Comparison of ENCODE assay signal across 9 cellular contexts in the genomic region with DNA sequence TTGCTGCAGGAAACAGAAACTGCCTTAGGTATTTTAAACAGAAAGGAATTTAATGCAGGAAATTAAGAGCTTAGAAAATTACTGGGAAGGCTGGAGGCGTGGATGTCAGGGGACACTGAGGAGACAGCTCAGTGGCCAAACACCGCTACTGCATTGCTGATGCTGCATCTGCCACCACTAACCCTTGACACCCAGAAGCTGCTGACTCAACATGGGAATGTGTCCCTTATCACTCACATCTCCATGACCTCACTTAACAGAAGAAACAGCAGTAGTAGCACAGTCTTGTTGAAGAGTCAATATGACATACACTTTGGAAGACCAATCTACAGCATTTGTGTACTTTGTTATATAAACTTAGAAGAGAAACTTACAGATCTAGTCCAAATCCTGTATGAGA.
DNase-seq lines count a peak whose midpoint lies in the region; ATAC-seq, FAIRE-seq and TF ChIP-seq lines count a peak whose summit lies in the region.
"Had no signal": no experiment of that assay in that cellular context is flagged by ENCODE, and none has a peak within 500 bp of the region (broad histone marks: within the 10 kb centered on the region; RNA-seq: fewer than 3 reads in every experiment).

No MANE protein-coding gene starts in this region.

- TF ChIP-seq RAD21 in HCT116 (IDR thresholded peaks at IDR 0.05; ENCODE audit: low read depth), result peak; percentile 22; the same call in 1 of the 2 replicates

- intact Hi-C loops in HCT116 (cut with micrococcal nuclease) (no loop called here), PC-3 (cut with micrococcal nuclease) (no loop called here), kidney (cut with DNase I) (no loop called here)

- H3K4me3 Mint-ChIP-seq in glutamatergic neuron (ENCODE audit: unreplicated experiment), result no peak overlapping the region
- H3K4me3 Mint-ChIP-seq in activated naive CD8-positive, alpha-beta T cell treated with anti-CD3 and anti-CD28 coated beads for 36 hours, result no peak overlapping the region

- BruUV-seq in HCT116 (replicated peaks; lab: Mats Ljungman, UMichigan), result no TSS peak
- BruUV-seq in PC-3 (replicated peaks; lab: Mats Ljungman, UMichigan), result no TSS peak

- H3K27ac ChIP-seq in HCT116 (ENCODE audit: low read depth, low read length) (no peak overlapping the region), PC-3 (ENCODE audit: low read length) (peak overlapping the region; percentile 31), kidney (ENCODE audit: low read depth in 2 of 2, low read length in 2 of 2) (no peak overlapping the region)

- no peaks in the 10 kb centered on the region for H3K79me2 ChIP-seq in HCT116 (ENCODE audit: insufficient read depth, low read length)
- no peaks in the 10 kb centered on the region for H3K79me2 ChIP-seq in PC-3 (ENCODE audit: low read length)

- no peaks in the 10 kb centered on the region for H3K27me3 ChIP-seq in HCT116 (ENCODE audit: insufficient read depth, low read length)
- H3K27me3 ChIP-seq in PC-3 (ENCODE audit: low read length), result no peaks in the 10 kb centered on the region

- TF ChIP-seq CTCF in GM13976 (IDR thresholded peaks at IDR 0.05; ENCODE audit: borderline replicate concordance, control extremely low read depth, extremely low read depth, insufficient read depth, missing control alignments), result no peak
- TF ChIP-seq CTCF in HCT116 (IDR thresholded peaks at IDR 0.05 in 2 of 3, conservative IDR thresholded peaks at IDR 0.05 in 1 of 3; ENCODE audit: borderline replicate concordance in 1 of 3, insufficient read depth in 1 of 3, low read depth in 2 of 3, low read length in 2 of 3), result peak in 2 of 3 experiments; percentile 64 to 74; a peak in 4 of 6 replicates
- TF ChIP-seq CTCF in PC-3 (conservative IDR thresholded peaks at IDR 0.05; ENCODE audit: low read depth, low read length), result peak; percentile 60
- peak; percentile 66 for TF ChIP-seq CTCF in glutamatergic neuron (IDR thresholded peaks at IDR 0.05; ENCODE audit: partially characterized antibody, unreplicated experiment)
- no peak for TF ChIP-seq CTCF in kidney (IDR thresholded peaks at IDR 0.05; ENCODE audit: borderline replicate concordance, extremely low read depth, insufficient read depth)

- FAIRE-seq in kidney (lab: Jason Lieb, UNC), result no peak

- H3F3A ChIP-seq in PC-3 (ENCODE audit: low read length, unreplicated experiment), result no peaks in the 10 kb centered on the region

- RAD21 ChIA-PET in HCT116 (lab: Charles Lee; ENCODE audit: low non-redundant PET in 1 of 2, low total read pairs in 2 of 2, uncharacterized antibody in 2 of 2, unreplicated experiment in 2 of 2), result interaction anchor here in 1 of 2 experiments (0.5 kb wide), 1 partner anchor 416 kb away, joined by 3 read pairs; no protein-coding TSS in a partner anchor

- POLR2A ChIA-PET in HCT116 (lab: Charles Lee), result no interaction called here
- POLR2A ChIA-PET in PC-3 (lab: Charles Lee; ENCODE audit: unreplicated experiment), result interaction anchor here (0.6 kb wide), 1 partner anchor 496 kb away, joined by 13 read pairs; no protein-coding TSS in a partner anchor

- H3K4me1 ChIP-seq in HCT116 (ENCODE audit: control insufficient read depth in 1 of 2, insufficient read depth in 2 of 2, low read length in 2 of 2) (peaks cover 0 to 7% of the 10 kb centered on the region in 2 experiments; a peak in 1 of 4 replicates), PC-3 (ENCODE audit: insufficient read depth, low read length) (peaks cover 5% of the 10 kb centered on the region), kidney (ENCODE audit: control insufficient read depth in 1 of 2, insufficient read depth in 1 of 2, low read depth in 1 of 2, low read length in 2 of 2) (no peaks in the 10 kb centered on the region)

- no peaks in the 10 kb centered on the region for H4K20me1 ChIP-seq in HCT116 (ENCODE audit: insufficient read depth)
- H4K20me1 ChIP-seq in PC-3 (ENCODE audit: low read length), result no peaks in the 10 kb centered on the region

- CTCF ChIA-PET in HCT116 (lab: Charles Lee) (interaction anchor here (0.8 kb wide), 1 partner anchor 8 kb away, joined by 3 read pairs; no protein-coding TSS in a partner anchor), PC-3 (lab: Charles Lee) (interaction anchor here (1.3 kb wide), 1 partner anchor 177 kb away, joined by 3 read pairs; no protein-coding TSS in a partner anchor)

- in situ Hi-C loops in GM13976 (cut with MboI; ENCODE audit: low sequenced_read_pairs, unreplicated experiment), result no loop called here

- H3K9me2 ChIP-seq in HCT116 (ENCODE audit: insufficient read depth) (no peaks in the 10 kb centered on the region), PC-3 (replicated peaks; ENCODE audit: low read length) (no peaks in the 10 kb centered on the region)

- peaks cover 13% of the 10 kb centered on the region for H3K36me3 Mint-ChIP-seq in glutamatergic neuron (ENCODE audit: unreplicated experiment)
- H3K36me3 Mint-ChIP-seq in activated naive CD8-positive, alpha-beta T cell treated with anti-CD3 and anti-CD28 coated beads for 36 hours, result no peaks in the 10 kb centered on the region

- H3K9me3 Mint-ChIP-seq in glutamatergic neuron (ENCODE audit: unreplicated experiment), result peaks cover 2% of the 10 kb centered on the region
- peaks cover 6% of the 10 kb centered on the region for H3K9me3 Mint-ChIP-seq in activated naive CD8-positive, alpha-beta T cell treated with anti-CD3 and anti-CD28 coated beads for 36 hours

- peak overlapping the region; percentile 18 for H3K27ac Mint-ChIP-seq in glutamatergic neuron (ENCODE audit: unreplicated experiment)
- H3K27ac Mint-ChIP-seq in activated naive CD8-positive, alpha-beta T cell treated with anti-CD3 and anti-CD28 coated beads for 36 hours, result no peak overlapping the region

- no peak for TF ChIP-seq POLR2A in HCT116 (IDR thresholded peaks at IDR 0.05; ENCODE audit: borderline replicate concordance, extremely low read depth, insufficient read depth, insufficient read length)

- H3K4me3 ChIP-seq in HCT116 (replicated peaks in 1 of 2; ENCODE audit: low read depth in 1 of 2, low read length in 2 of 2), result no peak overlapping the region
- no peak overlapping the region for H3K4me3 ChIP-seq in PC-3 (ENCODE audit: low read length)
- no peak overlapping the region for H3K4me3 ChIP-seq in kidney (ENCODE audit: low read length in 2 of 2)
- H3K4me3 ChIP-seq: lung had no signal

- no peaks in the 10 kb centered on the region for H3K9me3 ChIP-seq in HCT116 (ENCODE audit: control insufficient read depth in 1 of 2, insufficient read depth in 1 of 2, low read depth in 1 of 2, low read length in 2 of 2)
- H3K9me3 ChIP-seq in PC-3 (ENCODE audit: low read length), result peaks cover 13% of the 10 kb centered on the region
- H3K9me3 ChIP-seq in kidney (ENCODE audit: control insufficient read depth in 1 of 2, low read length in 2 of 2), result peaks cover 0 to 7% of the 10 kb centered on the region in 2 donors

- peaks cover 2% of the 10 kb centered on the region for H3K4me1 Mint-ChIP-seq in glutamatergic neuron (ENCODE audit: low read depth, unreplicated experiment)
- no peaks in the 10 kb centered on the region for H3K4me1 Mint-ChIP-seq in activated naive CD8-positive, alpha-beta T cell treated with anti-CD3 and anti-CD28 coated beads for 36 hours

- peaks cover 0 to 2% of the 10 kb centered on the region in 2 experiments; a peak in 1 of 4 replicates for H3K36me3 ChIP-seq in HCT116 (ENCODE audit: control insufficient read depth in 1 of 2, insufficient read depth in 2 of 2, low read length in 2 of 2)
- H3K36me3 ChIP-seq in PC-3 (ENCODE audit: low read depth, low read length), result peaks cover 9% of the 10 kb centered on the region; the same call in 1 of the 2 replicates
- no peaks in the 10 kb centered on the region for H3K36me3 ChIP-seq in kidney (ENCODE audit: control insufficient read depth in 1 of 2, insufficient read depth in 2 of 2, low read length in 2 of 2)

- H2AFZ ChIP-seq in HCT116 (ENCODE audit: low read depth, low read length, poor library complexity, severe bottlenecking) (no peak overlapping the region), PC-3 (ENCODE audit: low read length) (no peak overlapping the region)

- DNase-seq in GM13976 (ENCODE audit: low spot score) (peak; percentile 13), HCT116 (ENCODE audit: low read depth, low spot score) (peak; percentile 21), PC-3 (peak; percentile 84), glutamatergic neuron (peak; percentile 44), NCI-H524 treated with DMSO at 0.1 percent for 48 hours (lab: John Stamatoyannopoulos, UW) (no peak), kidney (no peak), GF-D8 (lab: John Stamatoyannopoulos, UW) (no peak)
- DNase-seq in activated naive CD8-positive, alpha-beta T cell treated with anti-CD3 and anti-CD28 coated beads for 36 hours, result no peak

- H3K4me2 ChIP-seq in HCT116 (ENCODE audit: low read length), result no peak overlapping the region
- H3K4me2 ChIP-seq in PC-3 (ENCODE audit: low read length), result no peak overlapping the region

- H3K27me3 Mint-ChIP-seq in glutamatergic neuron (ENCODE audit: unreplicated experiment), result peaks cover 3% of the 10 kb centered on the region
- no peaks in the 10 kb centered on the region for H3K27me3 Mint-ChIP-seq in activated naive CD8-positive, alpha-beta T cell treated with anti-CD3 and anti-CD28 coated beads for 36 hours

- H3K9ac ChIP-seq in HCT116 (ENCODE audit: low read length) (no peak overlapping the region), PC-3 (ENCODE audit: low read length) (no peak overlapping the region), kidney (ENCODE audit: low read length in 2 of 2) (no peak overlapping the region)

- ATAC-seq in HCT116 (peak; percentile 100), PC-3 (peak; percentile 99)

Comparison
In these comparisons a context has a peak if more than half of its experiments do, and no peak if none do; other contexts are left out.
1. DNase-seq: peak in GM13976 (single experiment), HCT116 (single experiment), PC-3 (single experiment) and glutamatergic neuron (single experiment); none in NCI-H524 treated with DMSO at 0.1 percent for 48 hours (single experiment), kidney (single experiment), activated naive CD8-positive, alpha-beta T cell treated with anti-CD3 and anti-CD28 coated beads for 36 hours (single experiment) and GF-D8 (single experiment).
2. CTCF ChIP-seq: peak in HCT116 (2 of 3), PC-3 (single experiment) and glutamatergic neuron (single experiment); none in GM13976 (single experiment) and kidney (single experiment).